ENCODE assay signal across 17 cellular contexts in genomic region chr6:96162711-96163120, GRCh38.
"Had no signal": no experiment of that assay in that cellular context is flagged by ENCODE, and none has a peak within 500 bp of the region (broad histone marks: within the 10 kb centered on the region; RNA-seq: fewer than 3 reads in every experiment).

No MANE protein-coding gene starts in this region.

- H3K27me3 ChIP-seq: breast epithelium, heart left ventricle, pancreas, thyroid gland, vagina had no signal

- DNase-seq: activated CD4-positive, alpha-beta T cell treated with anti-CD3 and anti-CD28 coated beads for 1 hour; activated CD4-positive, alpha-beta T cell treated with anti-CD3 and anti-CD28 coated beads, Interleukin-2, amount 50 U/mL, for 4 hours; activated naive CD4-positive, alpha-beta T cell treated with anti-CD3 and anti-CD28 coated beads for 36 hours; activated naive CD8-positive, alpha-beta T cell treated with anti-CD3 and anti-CD28 coated beads, Interleukin-2, amount 50 U/mL, for 24 hours; aorta; effector memory CD4-positive, alpha-beta T cell; heart left ventricle; immature natural killer cell; naive B cell; pancreas; retina; stimulated activated CD4-positive, alpha-beta T cell treated with anti-CD3 and anti-CD28 coated beads, Interleukin-2, amount 100 ng/mL, for 48 hours; stimulated activated naive B cell treated with anti-CD40 and anti-IgM and Interleukin-4, amounts not matched to agents 10 μg/mL and 1 μg/mL and 100 μg/mL, for 72 hours; thyroid gland had no signal

- H3K36me3 ChIP-seq: breast epithelium, heart left ventricle, pancreas, thyroid gland, vagina had no signal

- H3K9me3 ChIP-seq: breast epithelium, heart left ventricle, pancreas, thyroid gland, vagina had no signal

- ATAC-seq: activated naive CD8-positive, alpha-beta T cell treated with anti-CD3 and anti-CD28 coated beads, Interleukin-2, amount 50 U/mL, for 24 hours; heart left ventricle; pancreas; stimulated activated naive B cell treated with anti-CD40 and anti-IgM and Interleukin-4, amounts not matched to agents 10 μg/mL and 1 μg/mL and 100 μg/mL, for 72 hours had no signal

- H3K4me3 ChIP-seq: breast epithelium, heart left ventricle, lung, pancreas, thyroid gland, vagina had no signal

- H3K4me1 ChIP-seq: breast epithelium, heart left ventricle, pancreas, thyroid gland, vagina had no signal
